8 cellular contexts compared by ENCODE assay signal in the genomic region with DNA sequence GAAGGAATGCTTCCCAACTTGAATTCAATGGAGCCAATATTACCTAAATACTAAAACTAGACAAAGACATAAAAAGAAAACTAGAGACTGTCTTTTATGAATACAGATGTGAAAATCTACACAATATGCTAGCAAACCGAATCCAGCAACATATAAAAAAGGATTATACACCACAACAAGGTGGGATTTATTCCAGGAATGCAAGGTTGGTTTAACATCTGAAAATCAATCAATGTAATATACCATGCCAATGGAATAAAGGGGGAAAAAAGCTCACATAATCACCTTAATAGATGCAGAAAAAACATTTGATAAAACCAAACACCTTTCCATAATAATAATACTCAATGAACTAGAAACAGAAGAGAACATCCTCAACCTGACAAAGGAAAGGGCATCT.
"Had no signal": no experiment of that assay in that cellular context is flagged by ENCODE, and none has a peak within 500 bp of the region (broad histone marks: within the 10 kb centered on the region; RNA-seq: fewer than 3 reads in every experiment).

No MANE protein-coding gene starts in this region.

- FAIRE-seq: G401.6, GM12878, GM12891, GM12892, GM18507, GM19239 had no signal

- H3K4me3 ChIP-seq: GM12878 had no signal

- ATAC-seq: GM12878 had no signal

- DNase-seq: GDM1, GF-D8 had no signal
